ENCODE assay signal across 8 cellular contexts in genomic region chr18:62584241-62585120, GRCh38.
DNase-seq lines count a peak whose midpoint lies in the region; ATAC-seq and TF ChIP-seq lines count a peak whose summit lies in the region.

No MANE protein-coding gene starts in this region.

- H3K4me3 ChIP-seq in AG09309 (ENCODE audit: control insufficient read depth, low read depth, low read length): no peak overlapping the region

- DNase-seq in AG09309 (ENCODE audit: low read depth) (peak; percentile 55), NCI-H2196 (lab: John Stamatoyannopoulos, UW; ENCODE audit: unreplicated experiment) (peak; percentile 88), cerebellar nuclear complex (lab: John Stamatoyannopoulos, UW) (peak; percentile 1 to 59), kidney glomerular epithelial cell (lab: John Stamatoyannopoulos, UW) (peak; percentile 66)
- DNase-seq in stimulated activated CD4-positive, alpha-beta T cell treated with anti-CD3 and anti-CD28 coated beads, Interleukin-1b, Interleukin-23, amount 100 ng/mL, for 48 hours: peak; percentile 89

- TF ChIP-seq CTCF in AG09309 (IDR thresholded peaks at IDR 0.05; ENCODE audit: control insufficient read depth, insufficient read depth, low read depth, low read length, missing control alignments): peak; percentile 99

- ATAC-seq in GM18861 (IDR thresholded peaks at IDR 0.05; ENCODE audit: unreplicated experiment) (peak; percentile 74), HG03103 (IDR thresholded peaks at IDR 0.05; ENCODE audit: low read depth, unreplicated experiment) (peak; percentile 60)
- peak; percentile 35 to 44 for ATAC-seq in activated CD4-positive, CD25-positive, alpha-beta regulatory T cell treated with anti-CD3 and anti-CD28 coated beads, Interleukin-2, amount 50 U/mL, for 24 hours

Comparison
In these comparisons a context has a peak if more than half of its experiments do, and no peak if none do; other contexts are left out.
1. DNase-seq: peak in every context shown above with its lines; median percentile 89 in stimulated activated CD4-positive, alpha-beta T cell treated with anti-CD3 and anti-CD28 coated beads, Interleukin-1b, Interleukin-23, amount 100 ng/mL, for 48 hours; 88 in NCI-H2196; 66 in kidney glomerular epithelial cell; 55 in AG09309; 30 in cerebellar nuclear complex.